Comparison of ENCODE assay signal across 9 cellular contexts in the genomic region with DNA sequence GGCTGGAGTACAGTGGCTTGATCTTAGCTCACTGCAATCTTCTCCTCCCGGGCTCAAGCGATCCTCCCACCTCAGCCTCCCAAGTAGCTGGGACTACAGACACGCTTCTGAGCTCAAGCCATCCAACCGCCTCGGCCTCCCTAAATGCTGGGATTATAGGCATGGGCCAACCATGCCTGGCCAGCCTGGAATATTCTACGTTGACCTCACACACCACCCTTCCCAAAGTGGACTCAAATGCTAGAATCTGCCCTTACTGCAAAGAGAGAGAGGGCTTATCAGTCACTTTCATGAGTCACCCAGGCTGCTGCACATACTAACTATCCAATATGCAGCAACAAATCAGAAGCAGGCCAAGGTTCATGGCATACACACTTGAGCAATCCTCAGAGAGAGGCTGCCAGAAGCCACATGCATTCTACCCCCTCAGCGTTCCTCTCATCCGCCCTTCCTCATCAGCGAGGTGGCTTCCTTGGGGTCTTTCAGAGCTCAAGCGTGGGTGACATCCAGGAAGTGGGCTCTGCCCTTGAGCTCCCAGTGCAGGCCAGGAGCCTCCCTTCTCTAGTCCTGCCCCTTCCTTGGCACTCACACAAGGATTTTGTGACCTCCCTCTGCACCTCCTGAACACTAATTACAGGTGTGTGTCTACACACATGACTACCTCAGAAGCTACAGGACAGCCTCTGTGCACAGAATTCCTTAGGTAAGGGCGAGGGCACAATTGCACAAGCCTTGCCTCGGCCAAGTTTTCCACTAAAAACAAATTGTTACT. TPM values are rescaled to one million over a fixed set of nuclear protein-coding genes. Genes with fewer than 3 reads are reported as not detected.
DNase-seq lines count a peak whose midpoint lies in the region; ATAC-seq, FAIRE-seq and TF ChIP-seq lines count a peak whose summit lies in the region.
"Had no signal": no experiment of that assay in that cellular context is flagged by ENCODE, and none has a peak within 500 bp of the region (broad histone marks: within the 10 kb centered on the region; RNA-seq: fewer than 3 reads in every experiment).

No MANE protein-coding gene starts in this region.

- peak; percentile 12; the same call in 1 of the 2 replicates for TF ChIP-seq RAD21 in HepG2 (CRISPR knock-in tag; IDR thresholded peaks at IDR 0.05)

- no peaks in the 10 kb centered on the region for H4K20me1 ChIP-seq in HepG2 (ENCODE audit: insufficient read depth, low read length)

- no peak for TF ChIP-seq POLR2A in HepG2 (IDR thresholded peaks at IDR 0.05; ENCODE audit: insufficient read depth in 1 of 2, low read depth in 2 of 2, low read length in 2 of 2)

- no TSS peak for BruUV-seq in HepG2 (replicated peaks; lab: Mats Ljungman, UMichigan)

- 2% methylated on average over 12 of the region's 12 CpGs for WGBS in HepG2 (ENCODE audit: low lambda C conversion rate)

- no peak overlapping the region for H2AFZ ChIP-seq in HepG2 (ENCODE audit: low read length)

- H3K9ac ChIP-seq in HepG2 (ENCODE audit: insufficient read depth, low read depth, low read length), result no peak overlapping the region

- TF ChIP-seq CTCF in AG04449 (IDR thresholded peaks at IDR 0.05; ENCODE audit: insufficient read depth, low read length, missing control alignments) (no peak), astrocyte of the spinal cord (IDR thresholded peaks at IDR 0.05; ENCODE audit: low read depth, low read length) (no peak), HepG2 (CRISPR knock-in tag; IDR thresholded peaks at IDR 0.05) (no peak)

- H3K4me3 ChIP-seq in AG04449 (ENCODE audit: low read depth, low read length), result no peak overlapping the region
- no peak overlapping the region for H3K4me3 ChIP-seq in astrocyte of the spinal cord (ENCODE audit: low read depth, low read length)
- peak overlapping the region in 2 of 3 experiments; percentile 2 to 47; a peak in 2 of 6 replicates for H3K4me3 ChIP-seq in HepG2 (replicated peaks in 1 of 3; ENCODE audit: insufficient read depth in 1 of 3, low read depth in 2 of 3, low read length in 3 of 3)

- H3K4me2 ChIP-seq in HepG2 (ENCODE audit: low read depth, low read length), result peak overlapping the region; percentile 65

- H3K79me2 ChIP-seq in HepG2 (ENCODE audit: insufficient read depth, low read length), result no peaks in the 10 kb centered on the region

- peaks cover 2 to 3% of the 10 kb centered on the region in 2 experiments; a peak in 1 of 5 replicates for H3K27me3 ChIP-seq in HepG2 (ENCODE audit: control insufficient read depth in 1 of 2, insufficient read depth in 2 of 2, low read length in 2 of 2)

- TF ChIP-seq EP300 in HepG2 (IDR thresholded peaks at IDR 0.05; ENCODE audit: low read depth in 2 of 2, low read length in 2 of 2) (peak; percentile 76 to 78; a peak in 3 of 4 replicates), HepG2 (CRISPR knock-in tag; IDR thresholded peaks at IDR 0.05; ENCODE audit: borderline replicate concordance) (peak; percentile 77; the same call in 1 of the 2 replicates)

- no peaks in the 10 kb centered on the region for H3K9me3 ChIP-seq in HepG2 (ENCODE audit: low read length)

- no peaks in the 10 kb centered on the region for H3K36me3 ChIP-seq in HepG2 (replicated peaks in 1 of 2; ENCODE audit: control insufficient read depth in 1 of 2, insufficient read depth in 2 of 2, low read length in 2 of 2)

- H3K27ac ChIP-seq in HepG2 (ENCODE audit: extremely low read length, insufficient read depth, low read length), result no peak overlapping the region

- in situ Hi-C loops in astrocyte of the spinal cord (cut with HindIII; ENCODE audit: low sequenced_read_pairs) (no loop called here), HepG2 (cut with HindIII; ENCODE audit: extremely low pct_ligation_motif_present, low pct_unique_long_range_greater_than_20kb) (no loop called here)

- intact Hi-C loops in HepG2 (cut with micrococcal nuclease; ENCODE audit: unreplicated experiment), result loop anchor here (1.0 to 10.0 kb wide), 2 partner anchors 85 to 116 kb away; no protein-coding TSS in a partner anchor

- CTCF ChIA-PET in AG04449 (lab: Yijun Ruan, JAX) (no interaction called here), HepG2 (lab: Yijun Ruan, JAX; ENCODE audit: low intra/inter-chr PET ratio, low total read pairs) (no interaction called here)

- ATAC-seq in HepG2, result peak; percentile 96
- no peak for ATAC-seq in GM21390 (IDR thresholded peaks at IDR 0.05; ENCODE audit: unreplicated experiment)

- peak; percentile 63 for DNase-seq in AG04449 (ENCODE audit: low read depth, low spot score)
- DNase-seq in HuH-7.5 (ENCODE audit: low spot score), result peak; percentile 48
- DNase-seq in astrocyte of the spinal cord (ENCODE audit: low read depth, low spot score), result peak; percentile 76
- peak; percentile 93 for DNase-seq in HepG2 (ENCODE audit: low spot score)
- DNase-seq in activated T-cell treated with anti-CD3 and anti-CD28 coated beads, Interleukin-2, amount 50 U/mL, for 1 hour, result no peak
- DNase-seq in activated naive CD4-positive, alpha-beta T cell (lab: John Stamatoyannopoulos, UW), result no peak
- DNase-seq in NCI-H748 treated with DMSO at 0.1 percent for 48 hours (lab: John Stamatoyannopoulos, UW), result no peak
- DNase-seq: CD4-positive, alpha-beta T cell had no signal

- H3K4me1 ChIP-seq in HepG2 (ENCODE audit: insufficient read depth, low read length), result peaks cover 51% of the 10 kb centered on the region

- peak; percentile 86 for FAIRE-seq in HepG2 (lab: Jason Lieb, UNC)

- POLR2A ChIA-PET in AG04449 (lab: Yijun Ruan, JAX), result interaction anchor here (0.5 to 1.1 kb wide), 4 partner anchors 10 to 52 kb away, joined by 3 to 9 read pairs (median 4); no protein-coding TSS in a partner anchor
- POLR2A ChIA-PET in HepG2 (lab: Yijun Ruan, JAX), result interaction anchor here (0.8 to 1.5 kb wide), 5 partner anchors 24 to 32 kb away, joined by 3 to 5 read pairs (median 4); a partner anchor contains a TSS

TF ChIP-seq in HepG2, 621 proteins besides CTCF, POLR2A, EP300 and RAD21 (continues in another document):
- no peak for TF ChIP-seq ZBTB1 (CRISPR knock-in tag; IDR thresholded peaks at IDR 0.05; ENCODE audit: borderline replicate concordance)
- 0 out of 2 replicates have a peak, but pooled peaks have one; percentile 57 for TF ChIP-seq ZBTB3 (CRISPR knock-in tag; IDR thresholded peaks at IDR 0.05; ENCODE audit: borderline replicate concordance, low read depth)
- TF ChIP-seq SRSF4 (IDR thresholded peaks at IDR 0.05; ENCODE audit: low read depth, low read length, poor library complexity, severe bottlenecking), result no peak
- TF ChIP-seq, protein P1, sequence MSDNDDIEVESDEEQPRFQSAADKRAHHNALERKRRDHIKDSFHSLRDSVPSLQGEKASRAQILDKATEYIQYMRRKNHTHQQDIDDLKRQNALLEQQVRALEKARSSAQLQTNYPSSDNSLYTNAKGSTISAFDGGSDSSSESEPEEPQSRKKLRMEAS (IDR thresholded peaks at IDR 0.05), result peak; percentile 49
- TF ChIP-seq ZNF564 (CRISPR knock-in tag; IDR thresholded peaks at IDR 0.05), result 0 out of 2 replicates have a peak, but pooled peaks have one; percentile 22
- TF ChIP-seq ZNF552 (CRISPR knock-in tag; IDR thresholded peaks at IDR 0.05; ENCODE audit: borderline replicate concordance), result no peak
- no peak for TF ChIP-seq ZNF251 (CRISPR knock-in tag; IDR thresholded peaks at IDR 0.05)
- TF ChIP-seq ZNF350 (CRISPR knock-in tag; IDR thresholded peaks at IDR 0.05; ENCODE audit: borderline replicate concordance, low read depth), result peak; percentile 85

RNA-seq across cellular contexts. Expression of a gene that starts 24.8 kb away (rescaled TPM):
- 27.9 and 28.6 TPM in 2 replicates for total RNA-seq in HepG2 (2016; rRNA removed; fragmentation: Illumina TruSeq; extraction: Trizol)
- 12.9 and 14.7 TPM in 2 replicates for total RNA-seq in HepG2 (2016; cell fraction: cytosol; rRNA removed; fragmentation: Illumina TruSeq; extraction: Trizol; ENCODE audit: low read depth)
- total RNA-seq in HepG2 (2016; cell fraction: insoluble cytoplasmic fraction; rRNA removed; fragmentation: Illumina TruSeq; extraction: Trizol), result 27.3 TPM in 2 replicates
- total RNA-seq in HepG2 (2016; cell fraction: membrane; rRNA removed; fragmentation: Illumina TruSeq; extraction: Trizol), result 34.8 and 35.5 TPM in 2 replicates
- total RNA-seq in HepG2 (2016; cell fraction: nucleus; rRNA removed; fragmentation: Illumina TruSeq; extraction: Trizol), result 31.3 and 31.4 TPM in 2 replicates
- polyA plus RNA-seq in HepG2 (2011; rRNA removed), result 15.4 and 16.0 TPM in 2 replicates
- polyA plus RNA-seq in HepG2 (2011; cell fraction: cytosol; rRNA removed), result 12.9 and 14.9 TPM in 2 replicates
- polyA plus RNA-seq in HepG2 (2011; cell fraction: nucleus; rRNA removed), result 15.0 and 21.0 TPM in 2 replicates
- 22.2 and 25.1 TPM in 2 replicates for polyA plus RNA-seq in HepG2 (2012)
- polyA plus RNA-seq in HepG2 (2016; cell fraction: cytosol; fragmentation: Illumina TruSeq; extraction: Trizol; ENCODE audit: low read depth), result 7.5 TPM in 2 replicates
- polyA plus RNA-seq in HepG2 (2016; cell fraction: insoluble cytoplasmic fraction; fragmentation: Illumina TruSeq; extraction: Trizol; ENCODE audit: low read depth), result 29.2 and 30.6 TPM in 2 replicates
- 18.6 and 19.2 TPM in 2 replicates for polyA plus RNA-seq in HepG2 (2016; cell fraction: membrane; fragmentation: Illumina TruSeq; extraction: Trizol; ENCODE audit: low read depth)
- polyA plus RNA-seq in HepG2 (2016; cell fraction: nucleus; fragmentation: Illumina TruSeq; extraction: Trizol; ENCODE audit: insufficient read depth, low read depth), result 36.1 and 41.1 TPM in 2 replicates
- 34.2 and 46.5 TPM in 2 replicates for polyA minus RNA-seq in HepG2 (2011; rRNA and poly(A)+ RNA removed; ENCODE audit: low replicate concordance)
- 16.2 and 16.6 TPM in 2 replicates for polyA minus RNA-seq in HepG2 (2011; cell fraction: cytosol; rRNA and poly(A)+ RNA removed)
- polyA minus RNA-seq in HepG2 (2011; cell fraction: nucleus; rRNA and poly(A)+ RNA removed), result 47.6 and 57.8 TPM in 2 replicates

Comparison
In these comparisons a context has a peak if more than half of its experiments do, and no peak if none do; other contexts are left out.
1. DNase-seq: peak in AG04449 (single experiment), HuH-7.5 (single experiment), astrocyte of the spinal cord (single experiment) and HepG2 (single experiment); none in activated T-cell treated with anti-CD3 and anti-CD28 coated beads, Interleukin-2, amount 50 U/mL, for 1 hour (single experiment), activated naive CD4-positive, alpha-beta T cell (0 of 4) and NCI-H748 treated with DMSO at 0.1 percent for 48 hours (single experiment).
2. H3K4me3 ChIP-seq: peak in HepG2 (2 of 3); none in AG04449 (single experiment) and astrocyte of the spinal cord (single experiment).